1 cellular context compared by ENCODE assay signal in genomic region chr11:69497221-69497787, GRCh38.
TF ChIP-seq lines count a peak whose summit lies in the region.

No MANE protein-coding gene starts in this region.

TF ChIP-seq in IMR-90, 13 proteins besides CTCF, POLR2A, EP300 and RAD21 (continued from another document):
- TF ChIP-seq BHLHE40 (IDR thresholded peaks at IDR 0.05; ENCODE audit: low read depth, low read length), result peak; percentile 68
